Comparison of ENCODE assay signal across 9 cellular contexts in the genomic region with DNA sequence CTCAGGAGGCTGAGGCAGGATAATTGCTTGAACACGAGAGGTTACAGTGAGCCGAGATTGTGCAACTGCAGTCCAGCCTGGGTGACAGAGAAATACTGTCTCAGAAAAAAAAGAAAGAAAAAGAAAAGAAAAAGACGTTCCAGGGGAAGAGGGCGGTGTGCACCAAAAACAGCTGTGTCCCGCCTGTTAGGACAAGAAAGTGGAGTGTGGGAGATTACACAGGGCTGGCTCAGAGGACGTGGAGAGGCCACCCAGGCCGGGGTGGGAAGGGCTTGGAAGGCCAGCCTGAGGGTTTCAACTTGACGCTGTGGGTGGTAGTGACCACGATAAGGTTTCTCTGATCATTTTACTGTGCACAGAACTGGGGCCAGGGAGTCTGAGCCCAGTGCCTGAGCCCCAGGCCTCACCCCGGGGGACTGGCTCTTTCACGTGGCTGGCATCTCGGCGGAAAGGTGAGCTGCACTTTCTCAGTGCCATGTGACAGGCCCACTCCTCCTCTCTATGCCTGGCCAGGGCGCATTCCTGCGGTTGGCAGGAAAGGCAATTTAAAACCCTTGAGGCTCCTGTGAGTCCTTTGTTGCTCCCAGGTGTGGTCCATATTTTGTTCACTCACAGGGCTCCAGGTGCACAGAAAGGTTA. TPM values are rescaled to one million over a fixed set of nuclear protein-coding genes. Genes with fewer than 3 reads are reported as not detected.
DNase-seq lines count a peak whose midpoint lies in the region; ATAC-seq and TF ChIP-seq lines count a peak whose summit lies in the region.
"Had no signal": no experiment of that assay in that cellular context is flagged by ENCODE, and none has a peak within 500 bp of the region (broad histone marks: within the 10 kb centered on the region; RNA-seq: fewer than 3 reads in every experiment).

No MANE protein-coding gene starts in this region.

- peak overlapping the region; percentile 62 for H3K27ac Mint-ChIP-seq in WTC11
- no peak overlapping the region for H3K27ac Mint-ChIP-seq in endodermal cell
- H3K27ac Mint-ChIP-seq: activated CD4-positive, alpha-beta memory T cell treated with anti-CD3 and anti-CD28 coated beads for 36 hours had no signal

- H3K9me3 Mint-ChIP-seq in WTC11 (no peaks in the 10 kb centered on the region), endodermal cell (no peaks in the 10 kb centered on the region)
- H3K9me3 Mint-ChIP-seq: activated CD4-positive, alpha-beta memory T cell treated with anti-CD3 and anti-CD28 coated beads for 36 hours had no signal

- no peaks in the 10 kb centered on the region for H3K9me3 ChIP-seq in right cardiac atrium (ENCODE audit: control insufficient read depth, low read length)
- H3K9me3 ChIP-seq in testis = no peaks in the 10 kb centered on the region
- H3K9me3 ChIP-seq in SK-N-SH = no peaks in the 10 kb centered on the region
- H3K9me3 ChIP-seq in endodermal cell (ENCODE audit: control insufficient read depth, low read length) = no peaks in the 10 kb centered on the region

- H3K9ac ChIP-seq in SK-N-SH (no peak overlapping the region), endodermal cell (ENCODE audit: extremely low read depth, low read length, poor library complexity, severe bottlenecking) (no peak overlapping the region)

- no peak for TF ChIP-seq RAD21 in SK-N-SH (IDR thresholded peaks at IDR 0.05; ENCODE audit: low read length)

- H3K27ac ChIP-seq in right cardiac atrium (ENCODE audit: low read length) (no peak overlapping the region), testis (peak overlapping the region in 1 of 2 donors; percentile 4), SK-N-SH (ENCODE audit: low read depth in 2 of 2, low read length in 1 of 2) (no peak overlapping the region), endodermal cell (ENCODE audit: low read depth, low read length) (no peak overlapping the region)

- intact Hi-C loops in right cardiac atrium (cut with DNase I) (no loop called here), testis (cut with DNase I; ENCODE audit: low total_unique reads) (no loop called here)

- H2AFZ ChIP-seq in SK-N-SH (ENCODE audit: low read depth) = no peak overlapping the region

- no peak overlapping the region for H3K4me2 ChIP-seq in SK-N-SH

- WGBS in right cardiac atrium = 59% methylated on average over 15 of the region's 15 CpGs
- WGBS in testis, 2 donors = 51 to 57% methylated on average over 15 of the region's 15 CpGs
- WGBS in SK-N-SH (ENCODE audit: low lambda C conversion rate) = 85% methylated on average over 15 of the region's 15 CpGs
- WGBS in endodermal cell (ENCODE audit: insufficient coverage in 1 of 2, insufficient read length in 1 of 2), 2 experiments = 91 to 93% methylated on average over 14 to 15 of the region's 15 CpGs

- H3K4me3 Mint-ChIP-seq in WTC11 (no peak overlapping the region), endodermal cell (no peak overlapping the region)
- H3K4me3 Mint-ChIP-seq: activated CD4-positive, alpha-beta memory T cell treated with anti-CD3 and anti-CD28 coated beads for 36 hours had no signal

- CTCF ChIA-PET in WTC11 (lab: Charles Lee) = interaction anchor here (1.9 kb wide), 1 partner anchor 127 kb away, joined by 4 read pairs; no protein-coding TSS in a partner anchor
- CTCF ChIA-PET in SK-N-SH (lab: Yijun Ruan, JAX) = no interaction called here

- no peaks in the 10 kb centered on the region for H3F3A ChIP-seq in SK-N-SH (replicated peaks; ENCODE audit: insufficient read depth)

- H3K4me1 Mint-ChIP-seq in WTC11 (no peaks in the 10 kb centered on the region), endodermal cell (no peaks in the 10 kb centered on the region)

- H3K27me3 ChIP-seq in right cardiac atrium (ENCODE audit: control insufficient read depth, insufficient read depth) (no peaks in the 10 kb centered on the region), testis (no peaks in the 10 kb centered on the region), SK-N-SH (ENCODE audit: insufficient read depth) (no peaks in the 10 kb centered on the region), endodermal cell (ENCODE audit: control insufficient read depth, insufficient read depth, low read length, poor library complexity, severe bottlenecking) (no peaks in the 10 kb centered on the region)

- TF ChIP-seq POLR2A in testis (IDR thresholded peaks at IDR 0.05) = no peak

- TF ChIP-seq CTCF in WTC11 (IDR thresholded peaks at IDR 0.05) = no peak
- no peak for TF ChIP-seq CTCF in testis (IDR thresholded peaks at IDR 0.05)
- TF ChIP-seq CTCF in SK-N-SH (IDR thresholded peaks at IDR 0.05) = no peak
- TF ChIP-seq CTCF in endodermal cell (conservative IDR thresholded peaks at IDR 0.05) = no peak

- no peak overlapping the region for H3K4me3 ChIP-seq in right cardiac atrium (ENCODE audit: low read length)
- H3K4me3 ChIP-seq in testis = no peak overlapping the region
- no peak overlapping the region for H3K4me3 ChIP-seq in SK-N-SH (ENCODE audit: low read depth in 2 of 2, low read length in 1 of 2)
- H3K4me3 ChIP-seq in endodermal cell (ENCODE audit: low read length) = no peak overlapping the region

- H3K36me3 Mint-ChIP-seq in WTC11 (peaks cover 6% of the 10 kb centered on the region), endodermal cell (ENCODE audit: low read depth) (peaks cover 11% of the 10 kb centered on the region)

- ATAC-seq in WTC11 (no peak), right cardiac atrium (peak; percentile 69 to 72)

- H3K36me3 ChIP-seq in testis (ENCODE audit: low read depth, missing control alignments) = no peaks in the 10 kb centered on the region
- H3K36me3 ChIP-seq in SK-N-SH (replicated peaks in 1 of 2; ENCODE audit: control insufficient read depth in 1 of 2, insufficient read depth in 2 of 2, low read length in 1 of 2) = peaks cover 8 to 9% of the 10 kb centered on the region in 2 experiments
- no peaks in the 10 kb centered on the region for H3K36me3 ChIP-seq in endodermal cell (ENCODE audit: control insufficient read depth, insufficient read depth, low read length)

- H3K9me2 ChIP-seq in SK-N-SH = no peaks in the 10 kb centered on the region

- no peaks in the 10 kb centered on the region for H3K4me1 ChIP-seq in right cardiac atrium (ENCODE audit: control insufficient read depth, insufficient read depth, low read length)
- H3K4me1 ChIP-seq in testis = peaks cover 33% of the 10 kb centered on the region
- H3K4me1 ChIP-seq in SK-N-SH (ENCODE audit: control insufficient read depth in 1 of 2, insufficient read depth in 2 of 2, low read depth in 1 of 2, low read length in 1 of 2) = no peaks in the 10 kb centered on the region
- H3K4me1 ChIP-seq in endodermal cell (ENCODE audit: control insufficient read depth, insufficient read depth, low read length) = no peaks in the 10 kb centered on the region

- H3K27me3 Mint-ChIP-seq in WTC11 (ENCODE audit: low read depth) (no peaks in the 10 kb centered on the region), endodermal cell (ENCODE audit: insufficient read depth) (no peaks in the 10 kb centered on the region)
- H3K27me3 Mint-ChIP-seq: activated CD4-positive, alpha-beta memory T cell treated with anti-CD3 and anti-CD28 coated beads for 36 hours had no signal

- H3K79me2 ChIP-seq in SK-N-SH (ENCODE audit: insufficient read depth) = no peaks in the 10 kb centered on the region

- POLR2A ChIA-PET in WTC11 (lab: Charles Lee) (interaction anchor here (0.8 kb wide), 1 partner anchor 14 kb away, joined by 3 read pairs; a partner anchor contains a TSS), SK-N-SH (lab: Yijun Ruan, JAX) (no interaction called here)

- DNase-seq in LoVo (ENCODE audit: low spot score) = peak; percentile 61
- no peak for DNase-seq in WTC11 (ENCODE audit: low spot score)
- peak; percentile 76 to 86 (median 82) for DNase-seq in right cardiac atrium
- peak; percentile 80 for DNase-seq in testis
- no peak for DNase-seq in SW 1271 (lab: John Stamatoyannopoulos, UW)
- no peak for DNase-seq in occipital lobe (lab: John Stamatoyannopoulos, UW)
- DNase-seq in SK-N-SH = no peak
- no peak for DNase-seq in endodermal cell
- DNase-seq: activated CD4-positive, alpha-beta memory T cell treated with anti-CD3 and anti-CD28 coated beads for 36 hours had no signal

- no peak for TF ChIP-seq EP300 in SK-N-SH (IDR thresholded peaks at IDR 0.05; ENCODE audit: borderline replicate concordance in 1 of 2, low read depth in 1 of 2, low read length in 1 of 2)

- H4K20me1 ChIP-seq in SK-N-SH (ENCODE audit: insufficient read depth) = no peaks in the 10 kb centered on the region

TF ChIP-seq in WTC11, 78 proteins besides CTCF, POLR2A, EP300 and RAD21 (continues in another document):
- TF ChIP-seq ZNF317 (CRISPR knock-in tag; IDR thresholded peaks at IDR 0.05; ENCODE audit: borderline replicate concordance, low read depth) (no peak), ZNF263 (CRISPR knock-in tag; IDR thresholded peaks at IDR 0.05; ENCODE audit: low read depth) (no peak)

RNA-seq across cellular contexts. Expression of a gene that starts 13.9 kb away (rescaled TPM):
- 31.4 to 35.5 TPM (median 34.3 TPM) in 3 replicates for total RNA-seq in WTC11 (2021)
- 10 to 100 TPM; 31.8 to 42.4 (median 35.9) TPM for total RNA-seq in right cardiac atrium
- 36.2 TPM for polyA plus RNA-seq in right cardiac atrium
- total RNA-seq in testis = 100 to 1,000 TPM; 106 to 109 TPM
- polyA plus RNA-seq in testis (ENCODE audit: insufficient read depth, low read depth, low replicate concordance) = 161 TPM
- total RNA-seq in occipital lobe = 27.1 TPM
- polyA plus RNA-seq in SK-N-SH (2012; rRNA removed) = 68.8 and 77.6 TPM in 2 replicates
- 29.3 and 44.2 TPM in 2 replicates for polyA plus RNA-seq in SK-N-SH (2012; cell fraction: cytosol; rRNA removed)
- 71.0 and 91.8 TPM in 2 replicates for polyA plus RNA-seq in SK-N-SH (2012; cell fraction: nucleus; rRNA removed)
- 10 to 100 TPM; 51.6 to 68.9 TPM for total RNA-seq in endodermal cell
- 76.5 TPM for polyA plus RNA-seq in endodermal cell (2013, experiment 1 of 2)
- 71.4 TPM for polyA plus RNA-seq in endodermal cell (2013, experiment 2 of 2)

RNA-seq across cellular contexts. Expression of a gene that starts 22.2 kb away (rescaled TPM):
- 151 to 178 TPM (median 169 TPM) in 3 replicates for total RNA-seq in WTC11 (2021)
- total RNA-seq in right cardiac atrium = 100 to 1,000 TPM in 1 of 4 donors, 10 to 100 TPM in 3; 59.8 to 122 (median 62.7) TPM
- polyA plus RNA-seq in right cardiac atrium = 47.4 TPM
- 100 to 1,000 TPM; 122 to 169 TPM for total RNA-seq in testis
- 98.5 TPM for polyA plus RNA-seq in testis (ENCODE audit: insufficient read depth, low read depth, low replicate concordance)
- total RNA-seq in occipital lobe = 59.0 TPM
- polyA plus RNA-seq in SK-N-SH (2012; rRNA removed) = 55.8 and 68.7 TPM in 2 replicates
- polyA plus RNA-seq in SK-N-SH (2012; cell fraction: cytosol; rRNA removed) = 22.1 and 32.8 TPM in 2 replicates
- 129 and 157 TPM in 2 replicates for polyA plus RNA-seq in SK-N-SH (2012; cell fraction: nucleus; rRNA removed)
- total RNA-seq in endodermal cell = 10 to 100 TPM; 85.2 to 92.9 TPM
- polyA plus RNA-seq in endodermal cell (2013, experiment 1 of 2) = 96.3 TPM
- 80.9 TPM for polyA plus RNA-seq in endodermal cell (2013, experiment 2 of 2)

Comparison
In these comparisons a context has a peak if more than half of its experiments do, and no peak if none do; other contexts are left out.
1. DNase-seq: peak in LoVo (single experiment), right cardiac atrium (3 of 3) and testis (single experiment); none in WTC11 (single experiment), SW 1271 (0 of 2), occipital lobe (single experiment), SK-N-SH (single experiment) and endodermal cell (single experiment).